ENCODE assay signal across 24 cellular contexts in genomic region chr3:10178892-10179291, GRCh38. TPM values are rescaled to one million over a fixed set of nuclear protein-coding genes. Genes with fewer than 3 reads are reported as not detected.
DNase-seq lines count a peak whose midpoint lies in the region; ATAC-seq and TF ChIP-seq lines count a peak whose summit lies in the region.
"Had no signal": no experiment of that assay in that cellular context is flagged by ENCODE, and none has a peak within 500 bp of the region (broad histone marks: within the 10 kb centered on the region; RNA-seq: fewer than 3 reads in every experiment).

No MANE protein-coding gene starts in this region.

- no peaks in the 10 kb centered on the region for H3K9me2 ChIP-seq in OCI-LY7 (ENCODE audit: insufficient read depth, low read length)

- H3K79me2 ChIP-seq in OCI-LY7 (ENCODE audit: insufficient read depth, low read depth, low read length), result no peaks in the 10 kb centered on the region

- peaks cover 7% of the 10 kb centered on the region for H3K36me3 Mint-ChIP-seq in activated CD4-positive, alpha-beta T cell treated with anti-CD3 and anti-CD28 coated beads for 36 hours (ENCODE audit: low read depth)
- peaks cover 9 to 12% of the 10 kb centered on the region in 2 donors for H3K36me3 Mint-ChIP-seq in naive B cell
- H3K36me3 Mint-ChIP-seq in naive thymus-derived CD4-positive, alpha-beta T cell, result peaks cover 0 to 26% (median 4%) of the 10 kb centered on the region in 5 donors

- H3K4me2 ChIP-seq in BLaER1 treated with 17β-estradiol and CSF1 and Interleukin-3, amounts not matched to agents 10 nM and 100 nM, result peak overlapping the region in 10 of 11 experiments; percentile 3 to 96 (median 92); a peak in 14 of 22 replicates
- H3K4me2 ChIP-seq in OCI-LY7 (ENCODE audit: low read length), result no peak overlapping the region
- H3K4me2 ChIP-seq: GM23338 had no signal

- POLR2A ChIA-PET in activated CD4-positive, alpha-beta T cell treated with anti-CD3 and anti-CD28 coated beads for 36 hours (lab: Charles Lee), result no interaction called here
- POLR2A ChIA-PET in OCI-LY7 (lab: Charles Lee), result interaction anchor here (0.6 to 1.5 kb wide), 8 partner anchors 9 to 69 kb away, joined by 3 to 6 read pairs (median 4); partner anchors contain the start of genes IRAK2 and TATDN2
- POLR2A ChIA-PET in naive thymus-derived CD4-positive, alpha-beta T cell (lab: Charles Lee), result interaction anchor here (1.1 to 3.0 kb wide), 2 partner anchors 13 to 16 kb away, joined by 3 to 8 read pairs; no protein-coding TSS in a partner anchor

- DNase-seq in activated CD4-positive, alpha-beta T cell treated with anti-CD3 and anti-CD28 coated beads for 36 hours, result no peak
- DNase-seq in activated CD4-positive, alpha-beta T cell treated with anti-CD3 and anti-CD28 coated beads for 48 hours, result no peak
- DNase-seq in OCI-LY7 (ENCODE audit: low spot score), result no peak
- DNase-seq in naive B cell, result no peak
- DNase-seq in left lung, result no peak
- no peak for DNase-seq in naive thymus-derived CD4-positive, alpha-beta T cell
- DNase-seq: COR-L47, DMS 273 treated with DMSO at 0.1 percent for 48 hours, DMS79 treated with DMSO at 0.1 percent for 48 hours, Karpas-422, MG63, NCI-H1417, NCI-H1694 treated with DMSO at 0.1 percent for 48 hours, NCI-H2081 treated with DMSO at 0.1 percent for 48 hours, NCI-H2171 treated with DMSO at 0.1 percent for 48 hours, NCI-H446, NCI-H526, Right ventricle myocardium superior had no signal

- intact Hi-C loops in activated CD4-positive, alpha-beta T cell treated with anti-CD3 and anti-CD28 coated beads for 36 hours (cut with DNase I, micrococcal nuclease), result no loop called here
- intact Hi-C loops in OCI-LY7 (cut with micrococcal nuclease; ENCODE audit: unreplicated experiment) (no loop called here), left lung (cut with DNase I) (no loop called here)
- intact Hi-C loops in naive thymus-derived CD4-positive, alpha-beta T cell (cut with micrococcal nuclease), result no loop called here

- H3K9me3 ChIP-seq in BLaER1 treated with 17β-estradiol and CSF1 and Interleukin-3, amounts not matched to agents 10 nM and 100 nM (replicated peaks in 1 of 11), result no peaks in the 10 kb centered on the region
- no peaks in the 10 kb centered on the region for H3K9me3 ChIP-seq in OCI-LY7 (ENCODE audit: low read length)
- H3K9me3 ChIP-seq in left lung, result no peaks in the 10 kb centered on the region
- H3K9me3 ChIP-seq in naive thymus-derived CD4-positive, alpha-beta T cell (ENCODE audit: control insufficient read depth in 2 of 3, low read length in 3 of 3), result no peaks in the 10 kb centered on the region
- H3K9me3 ChIP-seq: HAP-1, MG63 had no signal

- H2AFZ ChIP-seq in OCI-LY7 (ENCODE audit: low read length), result no peak overlapping the region
- H2AFZ ChIP-seq: GM23338 had no signal

- peak overlapping the region in 8 of 11 experiments; percentile 13 to 99 (median 96); a peak in 10 of 22 replicates for H3K27ac ChIP-seq in BLaER1 treated with 17β-estradiol and CSF1 and Interleukin-3, amounts not matched to agents 10 nM and 100 nM
- H3K27ac ChIP-seq in OCI-LY7 (ENCODE audit: low read depth, low read length, poor library complexity, severe bottlenecking) (peak overlapping the region; percentile 6), left lung (no peak overlapping the region)
- H3K27ac ChIP-seq in naive thymus-derived CD4-positive, alpha-beta T cell (ENCODE audit: low read depth, low read length), result no peak overlapping the region
- H3K27ac ChIP-seq: 22Rv1 had no signal

- no peak for ATAC-seq in activated CD4-positive, alpha-beta T cell treated with anti-CD3 and anti-CD28 coated beads for 36 hours
- ATAC-seq in naive B cell (ENCODE audit: low read depth in 2 of 2) (no peak), left lung (no peak), HG03108 (IDR thresholded peaks at IDR 0.05; ENCODE audit: unreplicated experiment) (no peak)
- no peak for ATAC-seq in naive thymus-derived CD4-positive, alpha-beta T cell
- ATAC-seq: GM23338 had no signal

- TF ChIP-seq CTCF in OCI-LY7 (conservative IDR thresholded peaks at IDR 0.05; ENCODE audit: low read length) (no peak), left lung (IDR thresholded peaks at IDR 0.05) (no peak)

- H3K27ac Mint-ChIP-seq in activated CD4-positive, alpha-beta T cell treated with anti-CD3 and anti-CD28 coated beads for 36 hours, result peak overlapping the region; percentile 29
- peak overlapping the region in 4 of 6 donors; percentile 21 to 89 (median 57) for H3K27ac Mint-ChIP-seq in naive B cell
- peak overlapping the region in 2 of 9 donors; percentile 52 to 57 for H3K27ac Mint-ChIP-seq in naive thymus-derived CD4-positive, alpha-beta T cell
- H3K27ac Mint-ChIP-seq: GM23338 had no signal

- no peak overlapping the region for H3K4me3 ChIP-seq in BLaER1 treated with 17β-estradiol and CSF1 and Interleukin-3, amounts not matched to agents 10 nM and 100 nM
- H3K4me3 ChIP-seq in OCI-LY7 (ENCODE audit: low read depth, low read length, poor library complexity, severe bottlenecking) (no peak overlapping the region), left lung (no peak overlapping the region)
- no peak overlapping the region for H3K4me3 ChIP-seq in naive thymus-derived CD4-positive, alpha-beta T cell (ENCODE audit: low read length)
- H3K4me3 ChIP-seq: GM23338, HAP-1, MG63 had no signal

- no peaks in the 10 kb centered on the region for H3K27me3 Mint-ChIP-seq in activated CD4-positive, alpha-beta T cell treated with anti-CD3 and anti-CD28 coated beads for 36 hours
- H3K27me3 Mint-ChIP-seq in naive B cell, result no peaks in the 10 kb centered on the region
- no peaks in the 10 kb centered on the region for H3K27me3 Mint-ChIP-seq in naive thymus-derived CD4-positive, alpha-beta T cell

- H3K27me3 ChIP-seq in BLaER1 treated with 17β-estradiol and CSF1 and Interleukin-3, amounts not matched to agents 10 nM and 100 nM, result no peaks in the 10 kb centered on the region
- H3K27me3 ChIP-seq in left lung, result no peaks in the 10 kb centered on the region
- no peaks in the 10 kb centered on the region for H3K27me3 ChIP-seq in naive thymus-derived CD4-positive, alpha-beta T cell (ENCODE audit: control insufficient read depth in 2 of 2, insufficient read depth in 2 of 2, low read length in 2 of 2)
- H3K27me3 ChIP-seq: MG63 had no signal

- no TSS peak for BruUV-seq in OCI-LY7 (replicated peaks; lab: Mats Ljungman, UMichigan)

- peaks cover 60 to 92% (median 79%) of the 10 kb centered on the region in 10 experiments for H3K4me1 ChIP-seq in BLaER1 treated with 17β-estradiol and CSF1 and Interleukin-3, amounts not matched to agents 10 nM and 100 nM
- peaks cover 41% of the 10 kb centered on the region for H3K4me1 ChIP-seq in OCI-LY7 (ENCODE audit: insufficient read depth, low read length, poor library complexity, severe bottlenecking)
- H3K4me1 ChIP-seq in left lung, result peaks cover 0 to 32% of the 10 kb centered on the region in 2 donors
- no peaks in the 10 kb centered on the region for H3K4me1 ChIP-seq in naive thymus-derived CD4-positive, alpha-beta T cell (ENCODE audit: control insufficient read depth in 2 of 2, insufficient read depth in 2 of 2, low read length in 2 of 2)
- H3K4me1 ChIP-seq: HAP-1 had no signal

- H3K9me3 Mint-ChIP-seq in activated CD4-positive, alpha-beta T cell treated with anti-CD3 and anti-CD28 coated beads for 36 hours (ENCODE audit: low read depth), result no peaks in the 10 kb centered on the region
- no peaks in the 10 kb centered on the region for H3K9me3 Mint-ChIP-seq in naive B cell
- H3K9me3 Mint-ChIP-seq in naive thymus-derived CD4-positive, alpha-beta T cell, result no peaks in the 10 kb centered on the region
- H3K9me3 Mint-ChIP-seq: CD14-positive monocyte, GM23338 had no signal

- peaks cover 10% of the 10 kb centered on the region for H3K4me1 Mint-ChIP-seq in activated CD4-positive, alpha-beta T cell treated with anti-CD3 and anti-CD28 coated beads for 36 hours
- peaks cover 21 to 55% (median 32%) of the 10 kb centered on the region in 3 donors for H3K4me1 Mint-ChIP-seq in naive B cell
- H3K4me1 Mint-ChIP-seq in naive thymus-derived CD4-positive, alpha-beta T cell, result peaks cover 0 to 26% (median 16%) of the 10 kb centered on the region in 7 donors
- H3K4me1 Mint-ChIP-seq: GM23338 had no signal

- no peak overlapping the region for H3K4me3 Mint-ChIP-seq in activated CD4-positive, alpha-beta T cell treated with anti-CD3 and anti-CD28 coated beads for 36 hours
- no peak overlapping the region for H3K4me3 Mint-ChIP-seq in naive B cell
- no peak overlapping the region for H3K4me3 Mint-ChIP-seq in naive thymus-derived CD4-positive, alpha-beta T cell
- H3K4me3 Mint-ChIP-seq: CD14-positive monocyte, GM23338 had no signal

- H3K36me3 ChIP-seq in BLaER1 treated with 17β-estradiol and CSF1 and Interleukin-3, amounts not matched to agents 10 nM and 100 nM, result peaks cover 0 to 52% (median 22%) of the 10 kb centered on the region in 11 experiments; a peak in 16 of 22 replicates
- no peaks in the 10 kb centered on the region for H3K36me3 ChIP-seq in OCI-LY7 (ENCODE audit: insufficient read depth, low read length)
- H3K36me3 ChIP-seq in left lung, result peaks cover 0 to 44% of the 10 kb centered on the region in 2 donors
- no peaks in the 10 kb centered on the region for H3K36me3 ChIP-seq in naive thymus-derived CD4-positive, alpha-beta T cell (ENCODE audit: control insufficient read depth in 2 of 3, insufficient read depth in 3 of 3, low read length in 3 of 3)
- H3K36me3 ChIP-seq: HAP-1, MG63 had no signal

- no peaks in the 10 kb centered on the region for H4K20me1 ChIP-seq in BLaER1 treated with 17β-estradiol and CSF1 and Interleukin-3, amounts not matched to agents 10 nM and 100 nM
- no peaks in the 10 kb centered on the region for H4K20me1 ChIP-seq in OCI-LY7 (ENCODE audit: insufficient read depth, low read length)

- peak overlapping the region in 1 of 11 experiments; percentile 6; a peak in 1 of 22 replicates for H3K9ac ChIP-seq in BLaER1 treated with 17β-estradiol and CSF1 and Interleukin-3, amounts not matched to agents 10 nM and 100 nM

- CTCF ChIA-PET in activated CD4-positive, alpha-beta T cell treated with anti-CD3 and anti-CD28 coated beads for 36 hours (lab: Charles Lee), result interaction anchor here (1.5 kb wide), 1 partner anchor 14 kb away, joined by 5 read pairs; no protein-coding TSS in a partner anchor
- CTCF ChIA-PET in OCI-LY7 (lab: Charles Lee; ENCODE audit: unreplicated experiment), result no interaction called here
- CTCF ChIA-PET in naive thymus-derived CD4-positive, alpha-beta T cell (lab: Charles Lee), result interaction anchor here (0.6 to 1.4 kb wide), 3 partner anchors 15 to 20 kb away, joined by 3 to 4 read pairs (median 3); no protein-coding TSS in a partner anchor

RNA-seq across cellular contexts. Expression of gene IRAK2, which starts 14.2 kb away (rescaled TPM):
- total RNA-seq in activated CD4-positive, alpha-beta T cell treated with anti-CD3 and anti-CD28 coated beads for 36 hours, result 1 to 10 TPM; 3.9 to 4.0 TPM
- 1.1 and 1.4 TPM in 2 replicates for total RNA-seq in OCI-LY7 (2014; rRNA removed; shearing (Covaris generic))
- total RNA-seq in OCI-LY7 (2022) (1.2 and 1.4 TPM in 2 replicates), left lung (1 to 10 TPM; 3.3 to 8.5 TPM)
- polyA plus RNA-seq in naive B cell (ENCODE audit: low read depth in 6 of 6), result 10 to 100 TPM in 3 of 6 donors, 1 to 10 TPM in 3; 8.2 to 12.6 (median 10.1) TPM
- 1 to 10 TPM; 1.5 to 4.8 (median 2.3) TPM for total RNA-seq in naive thymus-derived CD4-positive, alpha-beta T cell
- polyA plus RNA-seq in naive thymus-derived CD4-positive, alpha-beta T cell, result 1 to 10 TPM; 2.3 to 3.8 TPM

RNA-seq across cellular contexts. Expression of gene VHL, which starts 37.3 kb away (rescaled TPM):
- total RNA-seq in activated CD4-positive, alpha-beta T cell treated with anti-CD3 and anti-CD28 coated beads for 36 hours, result 10 to 100 TPM; 49.8 to 52.4 TPM
- total RNA-seq in OCI-LY7 (2014; rRNA removed; shearing (Covaris generic)), result 79.9 and 82.1 TPM in 2 replicates
- total RNA-seq in OCI-LY7 (2022), result 123 and 132 TPM in 2 replicates
- 10 to 100 TPM; 10.2 to 46.5 (median 21.4) TPM for polyA plus RNA-seq in naive B cell (ENCODE audit: low read depth in 6 of 6)
- 10 to 100 TPM; 36.8 to 40.7 TPM for total RNA-seq in left lung
- total RNA-seq in naive thymus-derived CD4-positive, alpha-beta T cell, result 10 to 100 TPM; 56.8 to 77.0 (median 67.0) TPM
- polyA plus RNA-seq in naive thymus-derived CD4-positive, alpha-beta T cell, result 10 to 100 TPM; 16.7 to 34.6 TPM

Comparison
In these comparisons a context has a peak if more than half of its experiments do, and no peak if none do; other contexts are left out.
1. H3K27ac ChIP-seq: peak in BLaER1 treated with 17β-estradiol and CSF1 and Interleukin-3, amounts not matched to agents 10 nM and 100 nM (8 of 11) and OCI-LY7 (single experiment); none in left lung (0 of 2) and naive thymus-derived CD4-positive, alpha-beta T cell (single experiment).